1 cellular context compared by ENCODE assay signal in the genomic region with DNA sequence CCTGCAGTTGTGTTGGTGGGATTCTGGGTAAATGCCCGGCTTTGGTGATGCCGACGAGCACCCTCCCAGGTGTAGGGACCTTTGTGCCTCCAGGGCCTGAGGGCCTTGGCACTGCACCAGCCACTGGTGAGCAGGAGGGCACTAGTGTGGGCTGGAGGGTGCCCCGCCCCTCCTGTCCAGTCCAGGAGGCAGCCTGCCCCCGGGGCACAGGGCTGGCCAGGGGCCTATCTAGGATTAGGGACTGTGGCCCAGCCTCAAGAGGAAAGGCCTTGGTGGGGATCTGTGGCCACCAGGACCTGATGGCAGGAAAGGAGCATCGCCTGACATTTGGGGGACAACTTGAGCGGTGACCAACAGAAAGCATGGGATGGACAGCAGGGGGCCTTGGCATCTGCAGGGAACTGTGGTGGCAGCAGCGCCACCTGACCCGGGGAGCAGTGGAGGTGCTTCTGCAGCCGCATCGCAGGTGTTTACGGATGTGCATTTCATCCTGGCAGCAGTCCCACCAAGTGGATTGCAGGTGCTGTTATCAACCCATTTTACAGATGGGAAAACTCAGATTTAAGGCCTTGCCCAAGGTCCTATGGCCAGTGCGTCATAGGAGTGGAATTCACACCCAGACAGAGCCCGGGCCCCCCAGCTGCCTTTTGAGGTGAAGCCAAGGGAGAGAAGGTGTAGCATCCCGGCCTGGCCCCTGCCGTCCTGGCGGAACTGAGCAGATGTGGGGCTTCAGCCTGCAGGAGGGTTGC.
TF ChIP-seq lines count a peak whose summit lies in the region.

No MANE protein-coding gene starts in this region.

TF ChIP-seq in H1, 55 proteins besides CTCF, POLR2A, EP300 and RAD21:
- TF ChIP-seq CBX8 (IDR thresholded peaks at IDR 0.05; ENCODE audit: borderline replicate concordance, low read depth, low read length) = no peak
- TF ChIP-seq CBX5 (IDR thresholded peaks at IDR 0.05; ENCODE audit: low read depth, low read length) = no peak
- no peak for TF ChIP-seq KDM4A (IDR thresholded peaks at IDR 0.05; ENCODE audit: low read depth, low read length, severe bottlenecking)
- TF ChIP-seq RBBP5 (IDR thresholded peaks at IDR 0.05; ENCODE audit: borderline replicate concordance, low read depth, low read length) = no peak
- no peak for TF ChIP-seq RFX5 (IDR thresholded peaks at IDR 0.05; ENCODE audit: borderline replicate concordance, low read depth, low read length)
- no peak for TF ChIP-seq POLR2AphosphoS5 (IDR thresholded peaks at IDR 0.05; ENCODE audit: low read depth, low read length)
- no peak for TF ChIP-seq NANOG (IDR thresholded peaks at IDR 0.05; ENCODE audit: insufficient read depth, low read depth, low read length, poor library complexity, severe bottlenecking)
- TF ChIP-seq BRCA1 (IDR thresholded peaks at IDR 0.05; ENCODE audit: low read depth, low read length) = no peak
- no peak for TF ChIP-seq SAP30 (IDR thresholded peaks at IDR 0.05; ENCODE audit: insufficient read depth, insufficient replicate concordance, low read length)
- TF ChIP-seq SP2 (IDR thresholded peaks at IDR 0.05; ENCODE audit: low read length) = no peak
- TF ChIP-seq BCL11A (IDR thresholded peaks at IDR 0.05; ENCODE audit: low read depth in 2 of 2, low read length in 2 of 2) = no peak
- no peak for TF ChIP-seq CTBP2 (IDR thresholded peaks at IDR 0.05; ENCODE audit: borderline replicate concordance, insufficient read depth, insufficient read length, low read length)
- no peak for TF ChIP-seq GABPA (IDR thresholded peaks at IDR 0.05; ENCODE audit: borderline replicate concordance, insufficient read depth, low read length)
- TF ChIP-seq RXRA (IDR thresholded peaks at IDR 0.05; ENCODE audit: insufficient read depth, low read depth, low read length) = no peak
- TF ChIP-seq HDAC6 (IDR thresholded peaks at IDR 0.05; ENCODE audit: low read depth, low read length) = no peak
- no peak for TF ChIP-seq GTF2F1 (IDR thresholded peaks at IDR 0.05; ENCODE audit: borderline replicate concordance, low read depth, low read length)
